In genomic region chr1:26862781-26863676, GRCh38 we compare ENCODE assay signal across 8 cellular contexts. TPM values are rescaled to one million over a fixed set of nuclear protein-coding genes. Genes with fewer than 3 reads are reported as not detected.
DNase-seq lines count a peak whose midpoint lies in the region; ATAC-seq and TF ChIP-seq lines count a peak whose summit lies in the region.

TSS of gene SFN (plus strand) at chr1:26863149. CDS start at chr1:26863213, 64 bp downstream.

- H3K36me3 Mint-ChIP-seq in activated CD4-positive, alpha-beta T cell treated with anti-CD3 and anti-CD28 coated beads, Interleukin-2, amount 10 ng/mL, durations not matched to agents 7 days and 5 days (ENCODE audit: low read depth) = no peaks in the 10 kb centered on the region

- peak within 1 kb of the TSS in 1 of 2 donors; percentile 20 for H3K27ac ChIP-seq in ovary

- no peak for ATAC-seq in GM21786 (IDR thresholded peaks at IDR 0.05; ENCODE audit: unreplicated experiment)

- H3K36me3 ChIP-seq in ovary = no peaks in the 10 kb centered on the region

- WGBS in ovary, 3 donors = 77 to 88% (median 87%) methylated on average over 37 of the region's 37 CpGs

- no peak for TF ChIP-seq POLR2A in ovary (IDR thresholded peaks at IDR 0.05)

- H3K4me3 ChIP-seq in GM12864 (ENCODE audit: low read depth, low read length) (peak within 1 kb of the TSS; percentile 91), epithelial cell of esophagus (ENCODE audit: low read length) (peak within 1 kb of the TSS; percentile 99), ovary (peak within 1 kb of the TSS; percentile 45)

- H3K4me3 Mint-ChIP-seq in activated CD4-positive, alpha-beta T cell treated with anti-CD3 and anti-CD28 coated beads, Interleukin-2, amount 10 ng/mL, durations not matched to agents 7 days and 5 days = peak within 1 kb of the TSS; percentile 82

- CTCF ChIA-PET in activated CD4-positive, alpha-beta T cell treated with anti-CD3 and anti-CD28 coated beads, Interleukin-2, amount 10 ng/mL, durations not matched to agents 7 days and 5 days (lab: Charles Lee) = interaction anchor here (0.8 to 2.2 kb wide), 6 partner anchors 8 to 362 kb away, joined by 3 to 6 read pairs (median 3); partner anchors contain the start of gene GPATCH3

- H3K4me1 Mint-ChIP-seq in activated CD4-positive, alpha-beta T cell treated with anti-CD3 and anti-CD28 coated beads, Interleukin-2, amount 10 ng/mL, durations not matched to agents 7 days and 5 days = peaks cover 34% of the 10 kb centered on the region

- DNase-seq in GM12864 (ENCODE audit: low read depth) (no peak), NCI-H187 (lab: John Stamatoyannopoulos, UW) (peak; percentile 58 to 81), epithelial cell of esophagus (ENCODE audit: low read depth) (peak; percentile 99), ovary (no peak), inferior parietal cortex (ENCODE audit: extremely low spot score) (no peak), CD1c-positive myeloid dendritic cell (ENCODE audit: extremely low spot score) (no peak)
- peak; percentile 53 for DNase-seq in activated CD4-positive, alpha-beta T cell treated with anti-CD3 and anti-CD28 coated beads, Interleukin-2, amount 10 ng/mL, durations not matched to agents 7 days and 5 days

- H3K9me3 Mint-ChIP-seq in activated CD4-positive, alpha-beta T cell treated with anti-CD3 and anti-CD28 coated beads, Interleukin-2, amount 10 ng/mL, durations not matched to agents 7 days and 5 days = no peaks in the 10 kb centered on the region

- no peaks in the 10 kb centered on the region for H3K27me3 Mint-ChIP-seq in activated CD4-positive, alpha-beta T cell treated with anti-CD3 and anti-CD28 coated beads, Interleukin-2, amount 10 ng/mL, durations not matched to agents 7 days and 5 days

- no peaks in the 10 kb centered on the region for H3K9me3 ChIP-seq in ovary

- intact Hi-C loops in ovary (cut with DNase I) = no loop called here

- TF ChIP-seq EP300 in ovary (IDR thresholded peaks at IDR 0.05) = no peak

- TF ChIP-seq CTCF in GM12864 (IDR thresholded peaks at IDR 0.05; ENCODE audit: low read depth, low read length, missing control alignments) (peak; percentile 77), epithelial cell of esophagus (IDR thresholded peaks at IDR 0.05; ENCODE audit: insufficient read depth, low read depth, low read length, missing control alignments) (peak; percentile 95), ovary (IDR thresholded peaks at IDR 0.05) (no peak)

- POLR2A ChIA-PET in activated CD4-positive, alpha-beta T cell treated with anti-CD3 and anti-CD28 coated beads, Interleukin-2, amount 10 ng/mL, durations not matched to agents 7 days and 5 days (lab: Charles Lee) = no interaction called here

- H3K4me1 ChIP-seq in ovary (ENCODE audit: insufficient read depth) = peaks cover 6% of the 10 kb centered on the region

- H3K27me3 ChIP-seq in ovary = no peaks in the 10 kb centered on the region

- H3K27ac Mint-ChIP-seq in activated CD4-positive, alpha-beta T cell treated with anti-CD3 and anti-CD28 coated beads, Interleukin-2, amount 10 ng/mL, durations not matched to agents 7 days and 5 days = peak within 1 kb of the TSS; percentile 93

RNA-seq across cellular contexts. Expression of gene SFN, which starts in this region (rescaled TPM):
- 1 to 10 TPM; 2.4 to 3.0 TPM for total RNA-seq in activated CD4-positive, alpha-beta T cell treated with anti-CD3 and anti-CD28 coated beads, Interleukin-2, amount 10 ng/mL, durations not matched to agents 7 days and 5 days
- total RNA-seq in ovary = under 1 TPM in 5 of 7 donors, not detected in 2; 0.35 to 0.80 (median 0.37) TPM
- polyA plus RNA-seq in ovary = under 1 TPM in 1 of 2 donors, not detected in 1; 0.17 TPM

Comparison
In these comparisons a context has a peak if more than half of its experiments do, and no peak if none do; other contexts are left out.
1. DNase-seq: peak in NCI-H187 (2 of 2), activated CD4-positive, alpha-beta T cell treated with anti-CD3 and anti-CD28 coated beads, Interleukin-2, amount 10 ng/mL, durations not matched to agents 7 days and 5 days (single experiment) and epithelial cell of esophagus (single experiment); none in GM12864 (single experiment), ovary (0 of 5), inferior parietal cortex (single experiment) and CD1c-positive myeloid dendritic cell (single experiment).
2. H3K4me3 ChIP-seq: peak in every context shown above with its lines; median percentile 99 in epithelial cell of esophagus; 91 in GM12864; 45 in ovary.
3. CTCF ChIP-seq: peak in GM12864 (single experiment) and epithelial cell of esophagus (single experiment); none in ovary (0 of 3).